ENCODE assay signal across 8 cellular contexts in the genomic region with DNA sequence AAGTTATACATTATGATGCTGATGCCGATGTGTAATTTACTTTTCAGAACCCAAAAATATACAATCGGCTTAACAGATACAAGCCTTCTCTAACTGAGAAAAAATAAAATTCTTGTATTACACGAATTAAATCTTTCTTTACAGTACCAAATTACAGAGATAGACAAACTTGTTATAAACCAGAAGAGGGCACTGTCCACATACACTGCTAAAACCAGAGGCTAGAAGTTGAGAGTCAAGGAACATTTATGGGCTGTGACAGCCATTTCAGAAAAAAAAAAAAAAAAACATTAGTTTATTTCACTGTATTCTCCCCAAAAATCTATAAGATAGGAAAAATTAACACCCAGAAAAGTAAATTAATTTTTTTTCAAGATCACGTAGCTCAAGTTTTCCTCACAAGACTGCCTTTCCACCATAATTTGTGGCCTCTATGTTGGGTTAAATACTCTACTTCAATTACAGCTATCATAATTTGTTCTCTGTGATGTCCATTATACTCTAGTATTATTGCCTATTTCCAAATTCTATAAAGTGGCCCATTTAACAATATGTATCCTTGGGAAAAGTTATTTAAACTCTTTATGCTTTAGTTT. TPM values are rescaled to one million over a fixed set of nuclear protein-coding genes. Genes with fewer than 3 reads are reported as not detected.
DNase-seq lines count a peak whose midpoint lies in the region; ATAC-seq and TF ChIP-seq lines count a peak whose summit lies in the region.

No MANE protein-coding gene starts in this region.

- TF ChIP-seq CTCF in AG04450 (IDR thresholded peaks at IDR 0.05; ENCODE audit: low read depth, low read length) = peak; percentile 72
- TF ChIP-seq CTCF in gastroesophageal sphincter (IDR thresholded peaks at IDR 0.05) = peak; percentile 44 to 63 (median 61)

- ATAC-seq in GM18498 (IDR thresholded peaks at IDR 0.05; ENCODE audit: unreplicated experiment) (peak; percentile 76), T-helper 17 cell (peak; percentile 73), gastroesophageal sphincter (peak; percentile 48)

- H3K27ac ChIP-seq in AG04450 (ENCODE audit: low read depth, low read length) = no peak overlapping the region
- H3K27ac ChIP-seq in gastroesophageal sphincter = peak overlapping the region in 1 of 4 donors; percentile 57

- H3K36me3 ChIP-seq in gastroesophageal sphincter = no peaks in the 10 kb centered on the region

- no peaks in the 10 kb centered on the region for H3K27me3 ChIP-seq in AG04450 (ENCODE audit: control insufficient read depth, insufficient read depth, low read length)
- no peaks in the 10 kb centered on the region for H3K27me3 ChIP-seq in gastroesophageal sphincter

- no peak for TF ChIP-seq EP300 in gastroesophageal sphincter (IDR thresholded peaks at IDR 0.05)

- H3K4me3 ChIP-seq in AG04450 (ENCODE audit: low read depth, low read length) (no peak overlapping the region), gastroesophageal sphincter (no peak overlapping the region)

- 51 to 53% methylated on average over 4 of the region's 4 CpGs for WGBS in gastroesophageal sphincter (ENCODE audit: low coverage in 1 of 2), 2 donors

- H3K9me3 ChIP-seq in AG04450 (ENCODE audit: control insufficient read depth, insufficient read depth, low read length) (no peaks in the 10 kb centered on the region; the same call in 1 of the 2 replicates), T-helper 17 cell (ENCODE audit: control insufficient read depth, low read length, poor library complexity, severe bottlenecking) (no peaks in the 10 kb centered on the region), gastroesophageal sphincter (no peaks in the 10 kb centered on the region)

- TF ChIP-seq POLR2A in gastroesophageal sphincter (IDR thresholded peaks at IDR 0.05) = no peak

- POLR2A ChIA-PET in AG04450 (lab: Yijun Ruan, JAX) = interaction anchor here (0.7 kb wide), 1 partner anchor 252 kb away, joined by 6 read pairs; no protein-coding TSS in a partner anchor

- no peak overlapping the region for H3K27ac Mint-ChIP-seq in T-helper 17 cell

- H3K36me3 Mint-ChIP-seq in T-helper 17 cell (ENCODE audit: low read depth) = no peaks in the 10 kb centered on the region

- H3K27me3 Mint-ChIP-seq in T-helper 17 cell = peaks cover 11% of the 10 kb centered on the region

- no peak for DNase-seq in AG04450 (ENCODE audit: low read depth, low spot score)
- DNase-seq in HuH-7.5 (ENCODE audit: low spot score) = peak; percentile 37
- DNase-seq in T-helper 17 cell = no peak
- peak; percentile 11 for DNase-seq in retina
- no peak for DNase-seq in islet precursor cell
- DNase-seq in ecto neural progenitor cell (ENCODE audit: low spot score) = no peak

- H3K4me1 ChIP-seq in gastroesophageal sphincter = peaks cover 0 to 30% (median 0%) of the 10 kb centered on the region in 3 donors

- no peak overlapping the region for H3K4me3 Mint-ChIP-seq in T-helper 17 cell

- CTCF ChIA-PET in AG04450 (lab: Charles Lee) = interaction anchor here (0.6 to 5.0 kb wide), 59 partner anchors 8 to 730 kb away, joined by 3 to 148 read pairs (median 5); partner anchors contain the start of genes AREG and EREG

- H3K4me1 Mint-ChIP-seq in T-helper 17 cell = no peaks in the 10 kb centered on the region

RNA-seq across cellular contexts. Expression of gene EREG, which starts 12.0 kb away (rescaled TPM):
- polyA plus RNA-seq in AG04450 (2011; rRNA removed) = 1.5 and 1.8 TPM in 2 replicates
- polyA minus RNA-seq in AG04450 (2011; rRNA and poly(A)+ RNA removed) = 1.4 and 1.5 TPM in 2 replicates
- total RNA-seq in T-helper 17 cell = 1 to 10 TPM; 1.1 to 6.2 TPM
- 1 to 10 TPM; 2.4 to 7.8 (median 4.8) TPM for total RNA-seq in gastroesophageal sphincter

Comparison
In these comparisons a context has a peak if more than half of its experiments do, and no peak if none do; other contexts are left out.
1. DNase-seq: peak in HuH-7.5 (single experiment) and retina (single experiment); none in AG04450 (single experiment), T-helper 17 cell (0 of 3), islet precursor cell (single experiment) and ecto neural progenitor cell (single experiment).
2. Peak in every context shown above with its lines, with median percentiles within 50 percentile points of each other: ATAC-seq.